1 cellular context compared by ENCODE assay signal in the genomic region with DNA sequence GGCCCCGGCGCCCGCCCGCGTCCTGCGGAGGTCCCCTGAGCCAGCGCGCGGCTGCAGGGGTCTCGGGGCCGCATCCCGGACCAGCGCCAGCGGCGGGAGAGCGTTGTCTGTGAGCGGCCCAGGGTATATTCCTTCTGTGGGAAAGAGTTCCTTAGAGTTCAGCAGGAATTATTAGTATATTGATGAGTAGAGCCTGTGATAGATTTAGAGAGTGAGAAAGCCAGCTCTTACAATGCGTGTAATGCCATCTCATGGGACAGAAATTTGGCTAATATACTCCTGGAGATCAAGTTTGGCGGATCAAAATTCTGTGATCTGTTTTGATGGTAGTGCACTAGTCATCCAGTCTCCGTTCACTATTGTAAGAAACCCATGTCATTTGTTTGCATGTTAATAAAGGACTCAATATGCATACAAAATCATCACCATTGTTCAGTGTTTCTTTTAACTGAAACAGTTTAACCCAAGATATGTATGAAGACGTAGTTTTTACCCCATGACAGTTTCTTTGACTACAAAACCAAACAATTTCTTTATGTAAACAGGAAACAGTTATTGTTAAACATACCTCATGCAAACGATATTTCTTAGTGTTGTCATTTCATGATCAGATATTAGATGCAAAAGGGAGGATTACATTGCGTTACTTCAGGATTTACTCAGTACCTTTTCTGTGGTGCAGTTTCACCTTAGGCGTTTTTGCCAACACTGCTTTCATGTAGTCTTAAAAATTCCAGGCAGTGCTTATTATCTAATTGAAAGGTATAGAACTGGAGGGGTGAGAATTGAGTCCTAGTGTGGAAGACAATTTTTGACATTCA.
TF ChIP-seq lines count a peak whose summit lies in the region.

No MANE protein-coding gene starts in this region.

TF ChIP-seq in HCT116, 20 proteins besides CTCF, POLR2A, EP300 and RAD21 (continued from another document):
- TF ChIP-seq, protein P1, sequence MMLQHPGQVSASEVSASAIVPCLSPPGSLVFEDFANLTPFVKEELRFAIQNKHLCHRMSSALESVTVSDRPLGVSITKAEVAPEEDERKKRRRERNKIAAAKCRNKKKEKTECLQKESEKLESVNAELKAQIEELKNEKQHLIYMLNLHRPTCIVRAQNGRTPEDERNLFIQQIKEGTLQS (IDR thresholded peaks at IDR 0.05), result no peak
- TF ChIP-seq POLR2AphosphoS5 (IDR thresholded peaks at IDR 0.05; ENCODE audit: low read depth, low read length) (no peak), TCF7L2 (IDR thresholded peaks at IDR 0.05; ENCODE audit: borderline replicate concordance, extremely low read depth, insufficient read depth, insufficient read length) (no peak), ZNF274 (IDR thresholded peaks at IDR 0.05; ENCODE audit: low read depth, low read length) (no peak), CBX3 (IDR thresholded peaks at IDR 0.05; ENCODE audit: low read depth) (no peak)
- TF ChIP-seq, protein P2, sequence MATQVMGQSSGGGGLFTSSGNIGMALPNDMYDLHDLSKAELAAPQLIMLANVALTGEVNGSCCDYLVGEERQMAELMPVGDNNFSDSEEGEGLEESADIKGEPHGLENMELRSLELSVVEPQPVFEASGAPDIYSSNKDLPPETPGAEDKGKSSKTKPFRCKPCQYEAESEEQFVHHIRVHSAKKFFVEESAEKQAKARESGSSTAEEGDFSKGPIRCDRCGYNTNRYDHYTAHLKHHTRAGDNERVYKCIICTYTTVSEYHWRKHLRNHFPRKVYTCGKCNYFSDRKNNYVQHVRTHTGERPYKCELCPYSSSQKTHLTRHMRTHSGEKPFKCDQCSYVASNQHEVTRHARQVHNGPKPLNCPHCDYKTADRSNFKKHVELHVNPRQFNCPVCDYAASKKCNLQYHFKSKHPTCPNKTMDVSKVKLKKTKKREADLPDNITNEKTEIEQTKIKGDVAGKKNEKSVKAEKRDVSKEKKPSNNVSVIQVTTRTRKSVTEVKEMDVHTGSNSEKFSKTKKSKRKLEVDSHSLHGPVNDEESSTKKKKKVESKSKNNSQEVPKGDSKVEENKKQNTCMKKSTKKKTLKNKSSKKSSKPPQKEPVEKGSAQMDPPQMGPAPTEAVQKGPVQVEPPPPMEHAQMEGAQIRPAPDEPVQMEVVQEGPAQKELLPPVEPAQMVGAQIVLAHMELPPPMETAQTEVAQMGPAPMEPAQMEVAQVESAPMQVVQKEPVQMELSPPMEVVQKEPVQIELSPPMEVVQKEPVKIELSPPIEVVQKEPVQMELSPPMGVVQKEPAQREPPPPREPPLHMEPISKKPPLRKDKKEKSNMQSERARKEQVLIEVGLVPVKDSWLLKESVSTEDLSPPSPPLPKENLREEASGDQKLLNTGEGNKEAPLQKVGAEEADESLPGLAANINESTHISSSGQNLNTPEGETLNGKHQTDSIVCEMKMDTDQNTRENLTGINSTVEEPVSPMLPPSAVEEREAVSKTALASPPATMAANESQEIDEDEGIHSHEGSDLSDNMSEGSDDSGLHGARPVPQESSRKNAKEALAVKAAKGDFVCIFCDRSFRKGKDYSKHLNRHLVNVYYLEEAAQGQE (IDR thresholded peaks at IDR 0.05; ENCODE audit: low read depth), result no peak
TF ChIP-seq in HCT116: peak in this region for 0.
